ENCODE assay signal across 29 cellular contexts in genomic region chr9:20753761-20754160, GRCh38.
DNase-seq lines count a peak whose midpoint lies in the region; ATAC-seq and TF ChIP-seq lines count a peak whose summit lies in the region.
"Had no signal": no experiment of that assay in that cellular context is flagged by ENCODE, and none has a peak within 500 bp of the region (broad histone marks: within the 10 kb centered on the region; RNA-seq: fewer than 3 reads in every experiment).

No MANE protein-coding gene starts in this region.

- no peaks in the 10 kb centered on the region for H3K36me3 ChIP-seq in suprapubic skin
- H3K36me3 ChIP-seq in SK-N-SH (replicated peaks in 1 of 2; ENCODE audit: control insufficient read depth in 1 of 2, insufficient read depth in 2 of 2, low read length in 1 of 2), result no peaks in the 10 kb centered on the region
- H3K36me3 ChIP-seq: SJCRH30, thoracic aorta had no signal

- H3K4me3 ChIP-seq in astrocyte of the spinal cord (ENCODE audit: low read depth, low read length) (no peak overlapping the region), suprapubic skin (no peak overlapping the region), SK-N-SH (ENCODE audit: low read depth in 2 of 2, low read length in 1 of 2) (no peak overlapping the region)
- H3K4me3 ChIP-seq: A549, esophagus squamous epithelium, hepatocyte, K562, right atrium auricular region, SJCRH30, thoracic aorta had no signal

- H3K79me2 ChIP-seq in SK-N-SH (ENCODE audit: insufficient read depth), result no peaks in the 10 kb centered on the region

- peaks cover 16% of the 10 kb centered on the region for H3K36me3 Mint-ChIP-seq in HFFc6 (ENCODE audit: low read depth)
- H3K36me3 Mint-ChIP-seq in T-cell, result peaks cover 16% of the 10 kb centered on the region

- no peak overlapping the region for H3K4me2 ChIP-seq in SK-N-SH
- H3K4me2 ChIP-seq: A549, hepatocyte had no signal

- no peak for ATAC-seq in T-cell (replicated peaks in 1 of 4)
- ATAC-seq: A549; activated naive CD4-positive, alpha-beta T cell treated with anti-CD3 and anti-CD28 coated beads, Interleukin-2, amount 50 U/mL, for 72 hours; CD8-positive, alpha-beta T cell; K562 had no signal

- H4K20me1 ChIP-seq in SK-N-SH (ENCODE audit: insufficient read depth), result no peaks in the 10 kb centered on the region

- H3K4me3 Mint-ChIP-seq in HFFc6, result no peak overlapping the region
- no peak overlapping the region for H3K4me3 Mint-ChIP-seq in T-cell
- H3K4me3 Mint-ChIP-seq: activated CD4-positive, alpha-beta T cell treated with anti-CD3 and anti-CD28 coated beads, Interleukin-2, amount 10 ng/mL, durations not matched to agents 24 days and 14 days; B cell; CD8-positive, alpha-beta T cell; endodermal cell; stimulated activated naive CD8-positive, alpha-beta T cell treated with anti-CD3 and anti-CD28 coated beads, Interleukin-15, Interleukin-2, amounts not matched to agents 100 ng/mL and 50 ng/mL, for 24 hours had no signal

- no peak for TF ChIP-seq POLR2A in suprapubic skin (IDR thresholded peaks at IDR 0.05)

- H3F3A ChIP-seq in SK-N-SH (replicated peaks; ENCODE audit: insufficient read depth), result no peaks in the 10 kb centered on the region

- peak overlapping the region; percentile 54 for H3K27ac Mint-ChIP-seq in HFFc6
- H3K27ac Mint-ChIP-seq in T-cell, result no peak overlapping the region
- H3K27ac Mint-ChIP-seq: activated CD4-positive, alpha-beta T cell treated with anti-CD3 and anti-CD28 coated beads, Interleukin-2, amount 10 ng/mL, durations not matched to agents 24 days and 14 days; activated naive CD4-positive, alpha-beta T cell treated with anti-CD3 and anti-CD28 coated beads, Interleukin-2, amount 50 U/mL, for 72 hours; B cell; CD8-positive, alpha-beta T cell; endodermal cell; stimulated activated naive CD8-positive, alpha-beta T cell treated with anti-CD3 and anti-CD28 coated beads, Interleukin-15, Interleukin-2, amounts not matched to agents 100 ng/mL and 50 ng/mL, for 24 hours had no signal

- H3K9me3 Mint-ChIP-seq in HFFc6 (no peaks in the 10 kb centered on the region), T-cell (peaks cover 0 to 3% (median 0%) of the 10 kb centered on the region in 3 donors)
- H3K9me3 Mint-ChIP-seq: activated naive CD4-positive, alpha-beta T cell treated with anti-CD3 and anti-CD28 coated beads, Interleukin-2, amount 50 U/mL, for 72 hours; CD8-positive, alpha-beta T cell; stimulated activated naive CD8-positive, alpha-beta T cell treated with anti-CD3 and anti-CD28 coated beads, Interleukin-15, Interleukin-2, amounts not matched to agents 100 ng/mL and 50 ng/mL, for 24 hours had no signal

- CTCF ChIA-PET in T-cell (lab: Charles Lee), result no interaction called here
- CTCF ChIA-PET in SK-N-SH (lab: Yijun Ruan, JAX), result no interaction called here

- no peak for TF ChIP-seq EP300 in suprapubic skin (IDR thresholded peaks at IDR 0.05)
- TF ChIP-seq EP300 in SK-N-SH (IDR thresholded peaks at IDR 0.05; ENCODE audit: borderline replicate concordance in 1 of 2, low read depth in 1 of 2, low read length in 1 of 2), result no peak

- in situ Hi-C loops in astrocyte of the spinal cord (cut with HindIII; ENCODE audit: low sequenced_read_pairs), result no loop called here

- TF ChIP-seq RAD21 in SK-N-SH (IDR thresholded peaks at IDR 0.05; ENCODE audit: low read length), result no peak

- H2AFZ ChIP-seq in SK-N-SH (ENCODE audit: low read depth), result no peak overlapping the region
- H2AFZ ChIP-seq: hepatocyte had no signal

- peaks cover 34% of the 10 kb centered on the region for H3K4me1 Mint-ChIP-seq in HFFc6 (ENCODE audit: low read depth)
- H3K4me1 Mint-ChIP-seq in T-cell, result no peaks in the 10 kb centered on the region

- no peak overlapping the region for H3K9ac ChIP-seq in SK-N-SH

- no peak for TF ChIP-seq CTCF in HFFc6 (IDR thresholded peaks at IDR 0.05)
- no peak for TF ChIP-seq CTCF in astrocyte of the spinal cord (IDR thresholded peaks at IDR 0.05; ENCODE audit: low read depth, low read length)
- TF ChIP-seq CTCF in suprapubic skin (IDR thresholded peaks at IDR 0.05), result no peak
- no peak for TF ChIP-seq CTCF in SK-N-SH (IDR thresholded peaks at IDR 0.05)

- H3K4me1 ChIP-seq in suprapubic skin, result peaks cover 7% of the 10 kb centered on the region
- peaks cover 0 to 6% of the 10 kb centered on the region in 2 experiments; a peak in 1 of 4 replicates for H3K4me1 ChIP-seq in SK-N-SH (ENCODE audit: control insufficient read depth in 1 of 2, insufficient read depth in 2 of 2, low read depth in 1 of 2, low read length in 1 of 2)
- H3K4me1 ChIP-seq: A549, right atrium auricular region, SJCRH30 had no signal

- no peaks in the 10 kb centered on the region for H3K9me2 ChIP-seq in SK-N-SH

- no peaks in the 10 kb centered on the region; the same call in 1 of the 2 replicates for H3K27me3 Mint-ChIP-seq in HFFc6 (ENCODE audit: insufficient read depth)
- H3K27me3 Mint-ChIP-seq in T-cell, result no peaks in the 10 kb centered on the region
- H3K27me3 Mint-ChIP-seq: activated CD4-positive, alpha-beta T cell treated with anti-CD3 and anti-CD28 coated beads, Interleukin-2, amount 10 ng/mL, durations not matched to agents 24 days and 14 days; B cell; stimulated activated naive CD8-positive, alpha-beta T cell treated with anti-CD3 and anti-CD28 coated beads, Interleukin-15, Interleukin-2, amounts not matched to agents 100 ng/mL and 50 ng/mL, for 24 hours had no signal

- H3K27me3 ChIP-seq in suprapubic skin (no peaks in the 10 kb centered on the region), SK-N-SH (ENCODE audit: insufficient read depth) (no peaks in the 10 kb centered on the region)
- H3K27me3 ChIP-seq: esophagus squamous epithelium, hepatocyte, right atrium auricular region, SJCRH30 had no signal

- H3K27ac ChIP-seq in suprapubic skin, result no peak overlapping the region
- no peak overlapping the region for H3K27ac ChIP-seq in SK-N-SH (ENCODE audit: low read depth in 2 of 2, low read length in 1 of 2)
- H3K27ac ChIP-seq: A549, esophagus squamous epithelium, hepatocyte, right atrium auricular region, SJCRH30, thoracic aorta had no signal

- DNase-seq in EH (ENCODE audit: low read depth), result peak; percentile 8
- no peak for DNase-seq in HFFc6
- DNase-seq in astrocyte of the spinal cord (ENCODE audit: low read depth, low spot score), result peak; percentile 29
- DNase-seq in iris pigment epithelial cell (ENCODE audit: low read depth), result peak; percentile 47
- DNase-seq in suprapubic skin (ENCODE audit: low spot score in 2 of 2), result no peak
- no peak for DNase-seq in T-cell
- no peak for DNase-seq in effector CD4-positive, alpha-beta T cell
- no peak for DNase-seq in SK-N-SH
- DNase-seq: activated CD4-positive, alpha-beta T cell treated with anti-CD3 and anti-CD28 coated beads, Interleukin-2, amount 10 ng/mL, durations not matched to agents 24 days and 14 days; amygdala; caudate nucleus; CD8-positive, alpha-beta T cell; cortex of kidney; endodermal cell; esophagus squamous epithelium; NCI-H1092; NCI-H1694; posterior cingulate gyrus; SJCRH30; stimulated activated CD4-positive, alpha-beta T cell treated with anti-CD3 and anti-CD28 coated beads, Interleukin-2, amount 100 ng/mL, for 24 hours; T1000 had no signal

- WGBS in suprapubic skin, result 57% methylated on average over 3 of the region's 3 CpGs
- 96% methylated on average over 3 of the region's 3 CpGs for WGBS in SK-N-SH (ENCODE audit: low lambda C conversion rate)

- POLR2A ChIA-PET in T-cell (lab: Charles Lee) (no interaction called here), SK-N-SH (lab: Yijun Ruan, JAX) (no interaction called here)

- H3K9me3 ChIP-seq in suprapubic skin, result no peaks in the 10 kb centered on the region
- H3K9me3 ChIP-seq in SK-N-SH, result no peaks in the 10 kb centered on the region
- H3K9me3 ChIP-seq: A549, esophagus squamous epithelium, right atrium auricular region, SJCRH30, thoracic aorta had no signal

TF ChIP-seq in SK-N-SH, 30 proteins besides CTCF, POLR2A, EP300 and RAD21 (continues in another document):
- TF ChIP-seq, protein P1, sequence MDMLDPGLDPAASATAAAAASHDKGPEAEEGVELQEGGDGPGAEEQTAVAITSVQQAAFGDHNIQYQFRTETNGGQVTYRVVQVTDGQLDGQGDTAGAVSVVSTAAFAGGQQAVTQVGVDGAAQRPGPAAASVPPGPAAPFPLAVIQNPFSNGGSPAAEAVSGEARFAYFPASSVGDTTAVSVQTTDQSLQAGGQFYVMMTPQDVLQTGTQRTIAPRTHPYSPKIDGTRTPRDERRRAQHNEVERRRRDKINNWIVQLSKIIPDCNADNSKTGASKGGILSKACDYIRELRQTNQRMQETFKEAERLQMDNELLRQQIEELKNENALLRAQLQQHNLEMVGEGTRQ (IDR thresholded peaks at IDR 0.05; ENCODE audit: borderline replicate concordance, low read depth, low read length), result no peak
- TF ChIP-seq, protein P2, sequence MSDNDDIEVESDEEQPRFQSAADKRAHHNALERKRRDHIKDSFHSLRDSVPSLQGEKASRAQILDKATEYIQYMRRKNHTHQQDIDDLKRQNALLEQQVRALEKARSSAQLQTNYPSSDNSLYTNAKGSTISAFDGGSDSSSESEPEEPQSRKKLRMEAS (IDR thresholded peaks at IDR 0.05; ENCODE audit: low read depth), result no peak
- TF ChIP-seq POLR2AphosphoS5 (IDR thresholded peaks at IDR 0.05; ENCODE audit: low read depth, low read length) (no peak), FOXJ3 (CRISPR knock-in tag; IDR thresholded peaks at IDR 0.05) (no peak), NRF1 (IDR thresholded peaks at IDR 0.05; ENCODE audit: low read depth, low read length) (no peak), REST (IDR thresholded peaks at IDR 0.05; ENCODE audit: low read depth, low read length) (no peak)

Comparison
In these comparisons a context has a peak if more than half of its experiments do, and no peak if none do; other contexts are left out.
1. DNase-seq: peak in EH (single experiment), astrocyte of the spinal cord (single experiment) and iris pigment epithelial cell (single experiment); none in HFFc6 (single experiment), suprapubic skin (0 of 2), T-cell (0 of 34), effector CD4-positive, alpha-beta T cell (single experiment) and SK-N-SH (single experiment).